ENCODE assay signal across 1 cellular context in genomic region chr3:172102883-172103310, GRCh38.
A peak's percentile ranks its signal among the peaks of the same experiment; 100 is the strongest.
TF ChIP-seq lines count a peak whose summit lies in the region.

No MANE protein-coding gene starts in this region.

TF ChIP-seq in HepG2, 621 proteins besides CTCF, POLR2A, EP300 and RAD21 (continued from another document and continues in another):
- TF ChIP-seq TEAD3 (CRISPR knock-in tag; optimal IDR thresholded peaks at IDR 0.05; ENCODE audit: borderline replicate concordance) (peak; percentile 65), TARDBP (CRISPR knock-in tag; IDR thresholded peaks at IDR 0.05) (peak; percentile 46; the same call in 1 of the 2 replicates), KLF11 (CRISPR knock-in tag; IDR thresholded peaks at IDR 0.05) (no peak), ELF4 (CRISPR knock-in tag; IDR thresholded peaks at IDR 0.05; ENCODE audit: borderline replicate concordance) (no peak), ZNF33A (CRISPR knock-in tag; IDR thresholded peaks at IDR 0.05; ENCODE audit: borderline replicate concordance) (no peak), TCF7 (IDR thresholded peaks at IDR 0.05; ENCODE audit: low read depth) (peak; percentile 79), ZNF407 (CRISPR knock-in tag; IDR thresholded peaks at IDR 0.05; ENCODE audit: not compliant biosample characterization) (no peak), NR2F1 (CRISPR knock-in tag; IDR thresholded peaks at IDR 0.05) (0 out of 4 replicates have a peak, but pooled peaks have one; percentile 24 to 25), SSRP1 (CRISPR knock-in tag; IDR thresholded peaks at IDR 0.05) (peak; percentile 73; the same call in 1 of the 2 replicates), HMG20A (CRISPR knock-in tag; IDR thresholded peaks at IDR 0.05; ENCODE audit: borderline replicate concordance) (peak; percentile 71; the same call in 1 of the 2 replicates), THAP11 (CRISPR knock-in tag; IDR thresholded peaks at IDR 0.05) (peak; percentile 42; the same call in 1 of the 2 replicates), CEBPG (CRISPR knock-in tag; IDR thresholded peaks at IDR 0.05) (peak; percentile 59), ZNF652 (CRISPR knock-in tag; IDR thresholded peaks at IDR 0.05; ENCODE audit: borderline replicate concordance, low read depth) (peak; percentile 77; the same call in 1 of the 2 replicates), AGO2 (optimal IDR thresholded peaks at IDR 0.05; ENCODE audit: low read depth, low read length) (no peak), POLR2AphosphoS5 (IDR thresholded peaks at IDR 0.05; ENCODE audit: low read depth, low read length) (0 out of 2 replicates have a peak, but pooled peaks have one; percentile 30), SOX13 (IDR thresholded peaks at IDR 0.05) (peak; percentile 32; the same call in 1 of the 2 replicates), SOX13 (CRISPR knock-in tag; conservative IDR thresholded peaks at IDR 0.05 in 1 of 2, IDR thresholded peaks at IDR 0.05 in 1 of 2) (peak in 1 of 2 experiments; percentile 90; a peak in 2 of 4 replicates), ELF1 (CRISPR knock-in tag; IDR thresholded peaks at IDR 0.05) (no peak), NCOA1 (CRISPR knock-in tag; IDR thresholded peaks at IDR 0.05) (peak; percentile 53; the same call in 1 of the 2 replicates), NFKBIZ (CRISPR knock-in tag; IDR thresholded peaks at IDR 0.05) (0 out of 2 replicates have a peak, but pooled peaks have one; percentile 42), HNRNPL (IDR thresholded peaks at IDR 0.05; ENCODE audit: low read depth, low read length) (0 out of 2 replicates have a peak, but pooled peaks have one; percentile 9), ARHGAP35 (CRISPR knock-in tag; IDR thresholded peaks at IDR 0.05; ENCODE audit: borderline replicate concordance) (no peak), LCORL (IDR thresholded peaks at IDR 0.05) (peak; percentile 52; the same call in 1 of the 2 replicates), LCORL (CRISPR knock-in tag; IDR thresholded peaks at IDR 0.05) (peak; percentile 45; the same call in 1 of the 2 replicates), MBD4 (IDR thresholded peaks at IDR 0.05; ENCODE audit: borderline replicate concordance, low read length) (peak; percentile 94), HNF1A (IDR thresholded peaks at IDR 0.05; ENCODE audit: low read depth) (peak; percentile 81), HNF1A (CRISPR knock-in tag; IDR thresholded peaks at IDR 0.05; ENCODE audit: borderline replicate concordance) (peak; percentile 65; the same call in 1 of the 2 replicates), GATA4 (IDR thresholded peaks at IDR 0.05; ENCODE audit: borderline replicate concordance, low read depth) (peak; percentile 90; the same call in 1 of the 2 replicates), ZNF232 (CRISPR knock-in tag; IDR thresholded peaks at IDR 0.05; ENCODE audit: borderline replicate concordance) (peak; percentile 76; the same call in 1 of the 2 replicates), ATF2 (CRISPR knock-in tag; IDR thresholded peaks at IDR 0.05) (peak; percentile 86), NR2F2 (IDR thresholded peaks at IDR 0.05; ENCODE audit: borderline replicate concordance, low read depth) (peak; percentile 92), CHD4 (IDR thresholded peaks at IDR 0.05; ENCODE audit: borderline replicate concordance, low read length) (peak; percentile 83; the same call in 1 of the 2 replicates), RXRB (CRISPR knock-in tag; IDR thresholded peaks at IDR 0.05; ENCODE audit: borderline replicate concordance) (peak; percentile 80), SOX6 (IDR thresholded peaks at IDR 0.05) (no peak), SOX6 (CRISPR knock-in tag; IDR thresholded peaks at IDR 0.05) (peak; percentile 90)
- TF ChIP-seq, protein P1, sequence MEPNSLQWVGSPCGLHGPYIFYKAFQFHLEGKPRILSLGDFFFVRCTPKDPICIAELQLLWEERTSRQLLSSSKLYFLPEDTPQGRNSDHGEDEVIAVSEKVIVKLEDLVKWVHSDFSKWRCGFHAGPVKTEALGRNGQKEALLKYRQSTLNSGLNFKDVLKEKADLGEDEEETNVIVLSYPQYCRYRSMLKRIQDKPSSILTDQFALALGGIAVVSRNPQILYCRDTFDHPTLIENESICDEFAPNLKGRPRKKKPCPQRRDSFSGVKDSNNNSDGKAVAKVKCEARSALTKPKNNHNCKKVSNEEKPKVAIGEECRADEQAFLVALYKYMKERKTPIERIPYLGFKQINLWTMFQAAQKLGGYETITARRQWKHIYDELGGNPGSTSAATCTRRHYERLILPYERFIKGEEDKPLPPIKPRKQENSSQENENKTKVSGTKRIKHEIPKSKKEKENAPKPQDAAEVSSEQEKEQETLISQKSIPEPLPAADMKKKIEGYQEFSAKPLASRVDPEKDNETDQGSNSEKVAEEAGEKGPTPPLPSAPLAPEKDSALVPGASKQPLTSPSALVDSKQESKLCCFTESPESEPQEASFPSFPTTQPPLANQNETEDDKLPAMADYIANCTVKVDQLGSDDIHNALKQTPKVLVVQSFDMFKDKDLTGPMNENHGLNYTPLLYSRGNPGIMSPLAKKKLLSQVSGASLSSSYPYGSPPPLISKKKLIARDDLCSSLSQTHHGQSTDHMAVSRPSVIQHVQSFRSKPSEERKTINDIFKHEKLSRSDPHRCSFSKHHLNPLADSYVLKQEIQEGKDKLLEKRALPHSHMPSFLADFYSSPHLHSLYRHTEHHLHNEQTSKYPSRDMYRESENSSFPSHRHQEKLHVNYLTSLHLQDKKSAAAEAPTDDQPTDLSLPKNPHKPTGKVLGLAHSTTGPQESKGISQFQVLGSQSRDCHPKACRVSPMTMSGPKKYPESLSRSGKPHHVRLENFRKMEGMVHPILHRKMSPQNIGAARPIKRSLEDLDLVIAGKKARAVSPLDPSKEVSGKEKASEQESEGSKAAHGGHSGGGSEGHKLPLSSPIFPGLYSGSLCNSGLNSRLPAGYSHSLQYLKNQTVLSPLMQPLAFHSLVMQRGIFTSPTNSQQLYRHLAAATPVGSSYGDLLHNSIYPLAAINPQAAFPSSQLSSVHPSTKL (CRISPR knock-in tag; IDR thresholded peaks at IDR 0.05): peak; percentile 89
- TF ChIP-seq, protein P2, sequence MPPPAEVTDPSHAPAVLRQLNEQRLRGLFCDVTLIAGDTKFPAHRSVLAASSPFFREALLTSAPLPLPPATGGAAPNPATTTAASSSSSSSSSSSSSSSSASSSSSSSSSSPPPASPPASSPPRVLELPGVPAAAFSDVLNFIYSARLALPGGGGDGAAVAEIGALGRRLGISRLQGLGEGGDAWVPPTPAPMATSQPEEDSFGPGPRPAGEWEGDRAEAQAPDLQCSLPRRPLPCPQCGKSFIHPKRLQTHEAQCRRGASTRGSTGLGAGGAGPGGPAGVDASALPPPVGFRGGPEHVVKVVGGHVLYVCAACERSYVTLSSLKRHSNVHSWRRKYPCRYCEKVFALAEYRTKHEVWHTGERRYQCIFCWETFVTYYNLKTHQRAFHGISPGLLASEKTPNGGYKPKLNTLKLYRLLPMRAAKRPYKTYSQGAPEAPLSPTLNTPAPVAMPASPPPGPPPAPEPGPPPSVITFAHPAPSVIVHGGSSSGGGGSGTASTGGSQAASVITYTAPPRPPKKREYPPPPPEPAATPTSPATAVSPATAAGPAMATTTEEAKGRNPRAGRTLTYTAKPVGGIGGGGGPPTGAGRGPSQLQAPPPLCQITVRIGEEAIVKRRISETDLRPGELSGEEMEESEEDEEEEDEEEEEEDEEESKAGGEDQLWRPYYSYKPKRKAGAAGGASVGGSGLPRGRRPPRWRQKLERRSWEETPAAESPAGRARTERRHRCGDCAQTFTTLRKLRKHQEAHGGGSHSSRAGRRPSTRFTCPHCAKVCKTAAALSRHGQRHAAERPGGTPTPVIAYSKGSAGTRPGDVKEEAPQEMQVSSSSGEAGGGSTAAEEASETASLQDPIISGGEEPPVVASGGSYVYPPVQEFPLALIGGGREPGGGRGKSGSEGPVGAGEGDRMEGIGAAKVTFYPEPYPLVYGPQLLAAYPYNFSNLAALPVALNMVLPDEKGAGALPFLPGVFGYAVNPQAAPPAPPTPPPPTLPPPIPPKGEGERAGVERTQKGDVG (CRISPR knock-in tag; IDR thresholded peaks at IDR 0.05; ENCODE audit: borderline replicate concordance): no peak
